Comparison of ENCODE assay signal across 8 cellular contexts in the genomic region with DNA sequence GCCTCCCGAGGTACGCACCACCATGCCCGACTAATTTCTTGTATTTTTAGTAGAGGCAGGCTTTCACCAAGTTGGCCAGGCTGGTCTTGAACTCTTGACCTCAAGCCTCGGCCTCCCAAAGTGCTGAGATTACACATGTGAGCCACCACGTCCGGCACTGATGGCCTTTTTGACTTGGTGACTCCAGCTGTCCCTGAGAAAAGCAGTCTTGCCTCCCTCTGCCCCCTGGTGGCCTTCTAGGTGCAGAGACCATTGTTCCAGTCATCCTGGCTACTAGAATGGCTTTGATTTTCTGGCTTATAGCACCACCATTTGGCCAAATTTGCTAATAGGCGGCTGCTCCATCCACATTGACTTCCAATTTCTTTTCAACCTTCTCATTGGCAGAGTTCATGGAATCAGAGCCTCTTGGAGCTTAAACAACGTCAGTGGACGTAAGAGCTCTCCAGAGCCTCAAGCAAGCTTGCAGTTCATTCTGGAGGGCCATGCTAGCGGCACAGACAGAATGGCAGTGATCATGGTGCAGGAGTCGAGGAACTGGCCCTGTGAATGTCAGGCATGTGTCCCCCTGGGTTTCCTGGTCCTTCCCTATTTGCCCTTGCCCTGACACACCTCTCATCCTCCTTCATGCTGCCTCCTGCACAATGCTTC. TPM values are rescaled to one million over a fixed set of nuclear protein-coding genes. Genes with fewer than 3 reads are reported as not detected.
DNase-seq lines count a peak whose midpoint lies in the region; ATAC-seq and TF ChIP-seq lines count a peak whose summit lies in the region.

No MANE protein-coding gene starts in this region.

- DNase-seq in DMS114 treated with DMSO at 0.1 percent for 48 hours (lab: John Stamatoyannopoulos, UW; ENCODE audit: unreplicated experiment) (peak; percentile 95), HAP-1 (ENCODE audit: low spot score in 2 of 2) (peak; percentile 91 to 95), NCI-H1417 treated with DMSO at 0.1 percent for 48 hours (lab: John Stamatoyannopoulos, UW) (peak; percentile 92), SKM-1 (lab: John Stamatoyannopoulos, UW; ENCODE audit: unreplicated experiment) (peak; percentile 52), glutamatergic neuron (peak; percentile 90), pons (ENCODE audit: low spot score) (peak; percentile 97), upper lobe of right lung (peak; percentile 87)
- DNase-seq in activated naive CD4-positive, alpha-beta T cell treated with anti-CD3 and anti-CD28 coated beads, Interleukin-2, amount 50 U/mL, for 16 hours = peak; percentile 80

- no peaks in the 10 kb centered on the region for H3K36me3 Mint-ChIP-seq in glutamatergic neuron (ENCODE audit: unreplicated experiment)

- ATAC-seq in upper lobe of right lung = peak; percentile 98

- H3K36me3 ChIP-seq in HAP-1 (replicated peaks) (no peaks in the 10 kb centered on the region), upper lobe of right lung (no peaks in the 10 kb centered on the region)

- intact Hi-C loops in upper lobe of right lung (cut with DNase I) = loop anchor here (5.0 kb wide), 1 partner anchor 94 kb away; no protein-coding TSS in a partner anchor

- no peaks in the 10 kb centered on the region for H3K27me3 ChIP-seq in HAP-1 (ENCODE audit: low read depth)
- no peaks in the 10 kb centered on the region for H3K27me3 ChIP-seq in upper lobe of right lung

- peak; percentile 94 for TF ChIP-seq CTCF in glutamatergic neuron (IDR thresholded peaks at IDR 0.05; ENCODE audit: partially characterized antibody, unreplicated experiment)
- peak; percentile 97 for TF ChIP-seq CTCF in upper lobe of right lung (IDR thresholded peaks at IDR 0.05)

- no peak overlapping the region for H3K27ac Mint-ChIP-seq in glutamatergic neuron (ENCODE audit: unreplicated experiment)

- H3K4me3 ChIP-seq in HAP-1 (no peak overlapping the region), upper lobe of right lung (no peak overlapping the region)

- H3K4me1 ChIP-seq in HAP-1 (peaks cover 11% of the 10 kb centered on the region), upper lobe of right lung (no peaks in the 10 kb centered on the region)

- no peaks in the 10 kb centered on the region for H3K4me1 Mint-ChIP-seq in glutamatergic neuron (ENCODE audit: low read depth, unreplicated experiment)

- H3K27me3 Mint-ChIP-seq in glutamatergic neuron (ENCODE audit: unreplicated experiment) = peaks cover 8% of the 10 kb centered on the region

- H3K4me3 Mint-ChIP-seq in glutamatergic neuron (ENCODE audit: unreplicated experiment) = no peak overlapping the region

- peaks cover 3% of the 10 kb centered on the region for H3K9me3 Mint-ChIP-seq in glutamatergic neuron (ENCODE audit: unreplicated experiment)

- H3K9me3 ChIP-seq in HAP-1 (no peaks in the 10 kb centered on the region), upper lobe of right lung (no peaks in the 10 kb centered on the region)

- in situ Hi-C loops in HAP-1 (cut with MboI; ENCODE audit: low sequenced_read_pairs) = loop anchor here (5.0 to 25.0 kb wide), 5 partner anchors 94 to 826 kb away; partner anchors contain the start of gene KRT2

- H3K27ac ChIP-seq in upper lobe of right lung = no peak overlapping the region

RNA-seq across cellular contexts. Expression of gene EIF4B, which starts 25.4 kb away (rescaled TPM):
- total RNA-seq in glutamatergic neuron (ENCODE audit: unreplicated experiment) (283 TPM), upper lobe of right lung (436 TPM)

RNA-seq across cellular contexts. Expression of gene KRT18, which starts 32.0 kb away (rescaled TPM):
- total RNA-seq in glutamatergic neuron (ENCODE audit: unreplicated experiment) (1.3 TPM), upper lobe of right lung (255 TPM)

Comparison
In these comparisons a context has a peak if more than half of its experiments do, and no peak if none do; other contexts are left out.
1. RNA of gene KRT18, which starts 32.0 kb away (total RNA-seq): 255 TPM in upper lobe of right lung (single experiment); 1.3 TPM in glutamatergic neuron (single experiment); every median in the first group is over 100 times any median in the second.
2. Peak in every context shown above with its lines, with median percentiles within 50 percentile points of each other: DNase-seq.